In genomic region chr10:51073035-51073434, GRCh38 we compare ENCODE assay signal across 11 cellular contexts. TPM values are rescaled to one million over a fixed set of nuclear protein-coding genes. Genes with fewer than 3 reads are reported as not detected.
DNase-seq lines count a peak whose midpoint lies in the region; TF ChIP-seq lines count a peak whose summit lies in the region.
"Had no signal": no experiment of that assay in that cellular context is flagged by ENCODE, and none has a peak within 500 bp of the region (broad histone marks: within the 10 kb centered on the region; RNA-seq: fewer than 3 reads in every experiment).

No MANE protein-coding gene starts in this region.

- H3K9ac ChIP-seq in KMS-11 (peak overlapping the region; percentile 46; the same call in 1 of the 2 replicates), mucosa of stomach (ENCODE audit: low read length) (peak overlapping the region; percentile 32)

- H3K36me3 ChIP-seq in KMS-11 (ENCODE audit: insufficient read depth) (no peaks in the 10 kb centered on the region), mucosa of stomach (ENCODE audit: control insufficient read depth, insufficient read depth, low read length) (no peaks in the 10 kb centered on the region), thyroid gland (no peaks in the 10 kb centered on the region), spleen (no peaks in the 10 kb centered on the region)

- H3K4me3 ChIP-seq in KMS-11 (IDR thresholded peaks at IDR 0.05; ENCODE audit: insufficient read depth, low read depth, low read length): no peak overlapping the region
- peak overlapping the region in 58 of 59 donors; percentile 38 to 80 (median 66) for H3K4me3 ChIP-seq in dorsolateral prefrontal cortex
- no peak overlapping the region for H3K4me3 ChIP-seq in mucosa of stomach (ENCODE audit: low read length)
- H3K4me3 ChIP-seq in thyroid gland (replicated peaks in 1 of 3): peak overlapping the region; percentile 4 to 86 (median 59)
- peak overlapping the region in 2 of 8 donors; percentile 40 to 63 for H3K4me3 ChIP-seq in spleen

- H2AFZ ChIP-seq in KMS-11 (ENCODE audit: low read depth): peak overlapping the region; percentile 92

- H3K27ac ChIP-seq in KMS-11 (no peak overlapping the region), dorsolateral prefrontal cortex (peak overlapping the region in 27 of 59 donors; percentile 28 to 83 (median 72)), thyroid gland (peak overlapping the region; percentile 48 to 95 (median 86)), spleen (peak overlapping the region in 1 of 8 donors; percentile 69)

- H3K79me2 ChIP-seq in KMS-11 (ENCODE audit: insufficient read depth, low read depth): no peaks in the 10 kb centered on the region

- WGBS in thyroid gland, 2 donors: 79 to 84% methylated on average over 5 of the region's 5 CpGs
- WGBS in spleen, 5 donors: 77 to 91% (median 86%) methylated on average over 5 of the region's 5 CpGs

- no peaks in the 10 kb centered on the region for H3K9me3 ChIP-seq in mucosa of stomach (ENCODE audit: control insufficient read depth, low read length)
- no peaks in the 10 kb centered on the region for H3K9me3 ChIP-seq in thyroid gland
- H3K9me3 ChIP-seq in spleen: no peaks in the 10 kb centered on the region

- H3K27me3 ChIP-seq in KMS-11 (ENCODE audit: insufficient read depth, low read depth) (no peaks in the 10 kb centered on the region), dorsolateral prefrontal cortex (peaks cover 0 to 60% (median 14%) of the 10 kb centered on the region in 45 donors), mucosa of stomach (ENCODE audit: control insufficient read depth, insufficient read depth, low read length) (peaks cover 24% of the 10 kb centered on the region), thyroid gland (no peaks in the 10 kb centered on the region), spleen (replicated peaks in 1 of 7) (peaks cover 0 to 63% (median 31%) of the 10 kb centered on the region in 7 donors)

- H4K20me1 ChIP-seq in KMS-11 (ENCODE audit: insufficient read depth): no peaks in the 10 kb centered on the region

- TF ChIP-seq CTCF in KMS-11 (conservative IDR thresholded peaks at IDR 0.05; ENCODE audit: low read depth, low read length): no peak
- TF ChIP-seq CTCF in dorsolateral prefrontal cortex (IDR thresholded peaks at IDR 0.05 in 54 of 56, conservative IDR thresholded peaks at IDR 0.05 in 2 of 56; ENCODE audit: low read depth in 1 of 56, partially characterized antibody in 56 of 56): no peak
- no peak for TF ChIP-seq CTCF in thyroid gland (IDR thresholded peaks at IDR 0.05)
- TF ChIP-seq CTCF in spleen (IDR thresholded peaks at IDR 0.05 in 8 of 11, conservative IDR thresholded peaks at IDR 0.05 in 3 of 11): no peak
- no peak for TF ChIP-seq CTCF in GM13977 (IDR thresholded peaks at IDR 0.05; ENCODE audit: extremely low read depth, insufficient read depth, missing control alignments)

- intact Hi-C loops in dorsolateral prefrontal cortex (cut with DNase I): no loop called here
- intact Hi-C loops in thyroid gland (cut with DNase I): no loop called here
- intact Hi-C loops in spleen (cut with DNase I; ENCODE audit: low total_unique reads): loop anchor here (5.0 kb wide), 1 partner anchor 1144 kb away; no protein-coding TSS in a partner anchor

- H3K4me1 ChIP-seq in KMS-11 (ENCODE audit: low read depth, poor library complexity, severe bottlenecking): peaks cover 8% of the 10 kb centered on the region
- no peaks in the 10 kb centered on the region for H3K4me1 ChIP-seq in mucosa of stomach (ENCODE audit: control insufficient read depth, insufficient read depth, low read length)
- H3K4me1 ChIP-seq in thyroid gland: peaks cover 14 to 21% of the 10 kb centered on the region in 2 donors
- peaks cover 0 to 28% (median 15%) of the 10 kb centered on the region in 6 donors for H3K4me1 ChIP-seq in spleen

- DNase-seq in dorsolateral prefrontal cortex (no peak), thyroid gland (no peak), NCI-H1436 (lab: John Stamatoyannopoulos, UW) (no peak), spleen (no peak), middle frontal gyrus (ENCODE audit: extremely low spot score, low spot score) (no peak), GM13977 (ENCODE audit: low spot score) (no peak)
- DNase-seq: activated gamma-delta T cell; effector memory CD4-positive, alpha-beta T cell; SHP77 had no signal

- TF ChIP-seq POLR2A in thyroid gland (IDR thresholded peaks at IDR 0.05) (no peak), spleen (IDR thresholded peaks at IDR 0.05) (no peak)

- peak overlapping the region; percentile 84 for H3K4me2 ChIP-seq in KMS-11

- in situ Hi-C loops in GM13977 (cut with MboI; ENCODE audit: low pct_unique_long_range_greater_than_20kb, low sequenced_read_pairs, unreplicated experiment): no loop called here

RNA-seq across cellular contexts. Expression of gene PRKG1, which starts 1.3 kb away (rescaled TPM):
- total RNA-seq in dorsolateral prefrontal cortex (10 to 100 TPM; 11.4 to 34.3 (median 20.8) TPM), thyroid gland (10 to 100 TPM; 26.5 to 72.3 (median 58.1) TPM), spleen (10 to 100 TPM in 1 of 7 donors, 1 to 10 TPM in 6; 6.1 to 10.5 (median 7.9) TPM)
- 1 to 10 TPM in 1 of 3 donors, under 1 TPM in 2; 0.65 to 1.1 (median 0.86) TPM for polyA plus RNA-seq in spleen

Comparison
In these comparisons a context has a peak if more than half of its experiments do, and no peak if none do; other contexts are left out.
1. H3K4me3 ChIP-seq: peak in dorsolateral prefrontal cortex (58 of 59) and thyroid gland (3 of 3); none in KMS-11 (single experiment) and mucosa of stomach (single experiment).